10 cellular contexts compared by ENCODE assay signal in the genomic region with DNA sequence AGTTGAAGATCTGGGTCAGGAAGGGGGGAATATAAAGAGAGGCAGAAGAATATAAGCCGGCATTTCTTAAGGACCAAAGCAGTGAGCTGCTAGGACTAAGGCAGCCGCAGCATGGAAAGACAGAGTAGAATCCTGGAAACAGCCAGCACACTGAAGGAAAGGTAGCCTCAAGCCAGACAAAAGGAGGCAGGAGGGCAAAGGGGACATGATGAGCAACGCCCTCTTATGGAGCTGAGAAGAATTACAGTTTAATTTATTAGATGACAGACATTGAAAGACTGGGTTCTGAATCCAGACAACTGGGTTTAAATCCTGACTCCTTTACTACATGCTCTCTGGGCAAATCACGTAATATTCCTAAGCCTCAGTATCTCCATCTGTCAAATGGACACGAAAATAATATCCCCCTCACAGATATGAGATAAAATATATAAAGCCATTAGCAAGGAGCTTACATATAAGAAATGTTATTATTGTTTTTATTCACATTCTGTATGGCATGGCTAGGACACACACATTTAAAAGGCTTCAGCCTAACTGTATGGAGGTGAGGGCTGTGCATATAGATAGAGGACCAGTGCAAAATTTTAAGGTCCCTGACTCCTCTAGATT. TPM values are rescaled to one million over a fixed set of nuclear protein-coding genes. Genes with fewer than 3 reads are reported as not detected.
A peak's percentile ranks its signal among the peaks of the same experiment; 100 is the strongest.
DNase-seq lines count a peak whose midpoint lies in the region; ATAC-seq and TF ChIP-seq lines count a peak whose summit lies in the region.
"Had no signal": no experiment of that assay in that cellular context is flagged by ENCODE, and none has a peak within 500 bp of the region (broad histone marks: within the 10 kb centered on the region; RNA-seq: fewer than 3 reads in every experiment).

No MANE protein-coding gene starts in this region.

- TF ChIP-seq CTCF in epithelial cell of proximal tubule (conservative IDR thresholded peaks at IDR 0.05; ENCODE audit: low read depth, low read length), result peak; percentile 70
- peak in 6 of 11 experiments; percentile 34 to 53 (median 42) for TF ChIP-seq CTCF in spleen (IDR thresholded peaks at IDR 0.05 in 8 of 11, conservative IDR thresholded peaks at IDR 0.05 in 3 of 11)

- 36 to 59% (median 52%) methylated on average over 5 of the region's 5 CpGs for WGBS in spleen, 5 donors

- ATAC-seq in GM21529 (IDR thresholded peaks at IDR 0.05; ENCODE audit: unreplicated experiment), result no peak

- H3K27ac Mint-ChIP-seq in activated CD4-positive, alpha-beta T cell treated with anti-CD3 and anti-CD28 coated beads, Interleukin-2, amount 10 ng/mL, durations not matched to agents 24 days and 14 days, result no peak overlapping the region
- H3K27ac Mint-ChIP-seq in activated CD4-positive, alpha-beta T cell treated with anti-CD3 and anti-CD28 coated beads, Interleukin-2, amount 10 ng/mL, durations not matched to agents 7 days and 5 days, result no peak overlapping the region

- H3K4me3 ChIP-seq in epithelial cell of proximal tubule (ENCODE audit: low read depth, low read length) (no peak overlapping the region), spleen (no peak overlapping the region)

- intact Hi-C loops in activated CD4-positive, alpha-beta T cell treated with anti-CD3 and anti-CD28 coated beads, Interleukin-2, amount 10 ng/mL, durations not matched to agents 24 days and 14 days (cut with micrococcal nuclease), result no loop called here
- intact Hi-C loops in spleen (cut with DNase I; ENCODE audit: low total_unique reads), result no loop called here

- no peaks in the 10 kb centered on the region for H3K27me3 ChIP-seq in spleen (replicated peaks in 1 of 7)

- peaks cover 12% of the 10 kb centered on the region for H3K4me1 Mint-ChIP-seq in activated CD4-positive, alpha-beta T cell treated with anti-CD3 and anti-CD28 coated beads, Interleukin-2, amount 10 ng/mL, durations not matched to agents 24 days and 14 days
- H3K4me1 Mint-ChIP-seq in activated CD4-positive, alpha-beta T cell treated with anti-CD3 and anti-CD28 coated beads, Interleukin-2, amount 10 ng/mL, durations not matched to agents 7 days and 5 days, result peaks cover 3% of the 10 kb centered on the region

- no peak for TF ChIP-seq POLR2A in spleen (IDR thresholded peaks at IDR 0.05)

- POLR2A ChIA-PET in activated CD4-positive, alpha-beta T cell treated with anti-CD3 and anti-CD28 coated beads, Interleukin-2, amount 10 ng/mL, durations not matched to agents 7 days and 5 days (lab: Charles Lee), result interaction anchor here (0.6 kb wide), 1 partner anchor 1714 kb away, joined by 4 read pairs; no protein-coding TSS in a partner anchor

- no peaks in the 10 kb centered on the region for H3K9me3 Mint-ChIP-seq in activated CD4-positive, alpha-beta T cell treated with anti-CD3 and anti-CD28 coated beads, Interleukin-2, amount 10 ng/mL, durations not matched to agents 24 days and 14 days
- no peaks in the 10 kb centered on the region for H3K9me3 Mint-ChIP-seq in activated CD4-positive, alpha-beta T cell treated with anti-CD3 and anti-CD28 coated beads, Interleukin-2, amount 10 ng/mL, durations not matched to agents 7 days and 5 days
- H3K9me3 Mint-ChIP-seq: brain had no signal

- H3K36me3 ChIP-seq in spleen, result no peaks in the 10 kb centered on the region

- H3K27ac ChIP-seq in spleen, result no peak overlapping the region

- H3K4me1 ChIP-seq in spleen, result no peaks in the 10 kb centered on the region

- CTCF ChIA-PET in activated CD4-positive, alpha-beta T cell treated with anti-CD3 and anti-CD28 coated beads, Interleukin-2, amount 10 ng/mL, durations not matched to agents 7 days and 5 days (lab: Charles Lee), result interaction anchor here (0.9 to 3.1 kb wide), 11 partner anchors 9 to 326 kb away, joined by 3 to 16 read pairs (median 4); a partner anchor contains a TSS

- no peak overlapping the region for H3K4me3 Mint-ChIP-seq in activated CD4-positive, alpha-beta T cell treated with anti-CD3 and anti-CD28 coated beads, Interleukin-2, amount 10 ng/mL, durations not matched to agents 24 days and 14 days
- no peak overlapping the region for H3K4me3 Mint-ChIP-seq in activated CD4-positive, alpha-beta T cell treated with anti-CD3 and anti-CD28 coated beads, Interleukin-2, amount 10 ng/mL, durations not matched to agents 7 days and 5 days
- H3K4me3 Mint-ChIP-seq: brain had no signal

- H3K9me3 ChIP-seq in spleen, result no peaks in the 10 kb centered on the region

- DNase-seq in activated CD4-positive, alpha-beta T cell treated with anti-CD3 and anti-CD28 coated beads, Interleukin-2, amount 10 ng/mL, durations not matched to agents 24 days and 14 days, result peak; percentile 61
- no peak for DNase-seq in activated CD4-positive, alpha-beta T cell treated with anti-CD3 and anti-CD28 coated beads, Interleukin-2, amount 10 ng/mL, durations not matched to agents 7 days and 5 days
- peak; percentile 61 for DNase-seq in NCI-H82 (lab: John Stamatoyannopoulos, UW)
- DNase-seq in epithelial cell of proximal tubule (ENCODE audit: low read depth), result no peak
- DNase-seq in spleen, result no peak
- no peak for DNase-seq in hippocampal formation (lab: John Stamatoyannopoulos, UW)
- no peak for DNase-seq in UCSD-AML1 (lab: John Stamatoyannopoulos, UW; ENCODE audit: unreplicated experiment)
- DNase-seq: DMS79 had no signal

- no peaks in the 10 kb centered on the region for H3K27me3 Mint-ChIP-seq in activated CD4-positive, alpha-beta T cell treated with anti-CD3 and anti-CD28 coated beads, Interleukin-2, amount 10 ng/mL, durations not matched to agents 24 days and 14 days
- no peaks in the 10 kb centered on the region for H3K27me3 Mint-ChIP-seq in activated CD4-positive, alpha-beta T cell treated with anti-CD3 and anti-CD28 coated beads, Interleukin-2, amount 10 ng/mL, durations not matched to agents 7 days and 5 days

- peaks cover 2% of the 10 kb centered on the region for H3K36me3 Mint-ChIP-seq in activated CD4-positive, alpha-beta T cell treated with anti-CD3 and anti-CD28 coated beads, Interleukin-2, amount 10 ng/mL, durations not matched to agents 24 days and 14 days (ENCODE audit: low read depth)
- peaks cover 6% of the 10 kb centered on the region for H3K36me3 Mint-ChIP-seq in activated CD4-positive, alpha-beta T cell treated with anti-CD3 and anti-CD28 coated beads, Interleukin-2, amount 10 ng/mL, durations not matched to agents 7 days and 5 days (ENCODE audit: low read depth)
- H3K36me3 Mint-ChIP-seq: brain had no signal

RNA-seq across cellular contexts. Expression of a gene that starts 8.1 kb away (rescaled TPM):
- 51.7 and 55.2 TPM in 2 replicates for total RNA-seq in activated CD4-positive, alpha-beta T cell treated with anti-CD3 and anti-CD28 coated beads, Interleukin-2, amount 10 ng/mL, durations not matched to agents 24 days and 14 days
- total RNA-seq in activated CD4-positive, alpha-beta T cell treated with anti-CD3 and anti-CD28 coated beads, Interleukin-2, amount 10 ng/mL, durations not matched to agents 7 days and 5 days, result 10 to 100 TPM; 58.7 to 59.7 TPM
- total RNA-seq in epithelial cell of proximal tubule, result 3.1 and 9.0 TPM in 2 replicates
- 10 to 100 TPM; 18.7 to 34.5 (median 27.9) TPM for total RNA-seq in spleen
- polyA plus RNA-seq in spleen, result 10 to 100 TPM; 15.3 to 26.8 (median 22.1) TPM

RNA-seq across cellular contexts. Expression of a gene that starts 8.4 kb away (rescaled TPM):
- 13.6 and 14.4 TPM in 2 replicates for total RNA-seq in activated CD4-positive, alpha-beta T cell treated with anti-CD3 and anti-CD28 coated beads, Interleukin-2, amount 10 ng/mL, durations not matched to agents 24 days and 14 days
- total RNA-seq in activated CD4-positive, alpha-beta T cell treated with anti-CD3 and anti-CD28 coated beads, Interleukin-2, amount 10 ng/mL, durations not matched to agents 7 days and 5 days, result 10 to 100 TPM; 10.3 to 10.8 TPM
- total RNA-seq in epithelial cell of proximal tubule, result 93.3 and 224 TPM in 2 replicates
- 10 to 100 TPM; 13.5 to 27.1 (median 22.7) TPM for total RNA-seq in spleen
- polyA plus RNA-seq in spleen, result 10 to 100 TPM in 2 of 3 donors, 1 to 10 TPM in 1; 6.7 to 10.9 (median 10.8) TPM

Comparison
In these comparisons a context has a peak if more than half of its experiments do, and no peak if none do; other contexts are left out.
1. DNase-seq: peak in activated CD4-positive, alpha-beta T cell treated with anti-CD3 and anti-CD28 coated beads, Interleukin-2, amount 10 ng/mL, durations not matched to agents 24 days and 14 days (single experiment) and NCI-H82 (single experiment); none in activated CD4-positive, alpha-beta T cell treated with anti-CD3 and anti-CD28 coated beads, Interleukin-2, amount 10 ng/mL, durations not matched to agents 7 days and 5 days (single experiment), epithelial cell of proximal tubule (single experiment), spleen (single experiment), hippocampal formation (0 of 2) and UCSD-AML1 (single experiment).